In the genomic region with DNA sequence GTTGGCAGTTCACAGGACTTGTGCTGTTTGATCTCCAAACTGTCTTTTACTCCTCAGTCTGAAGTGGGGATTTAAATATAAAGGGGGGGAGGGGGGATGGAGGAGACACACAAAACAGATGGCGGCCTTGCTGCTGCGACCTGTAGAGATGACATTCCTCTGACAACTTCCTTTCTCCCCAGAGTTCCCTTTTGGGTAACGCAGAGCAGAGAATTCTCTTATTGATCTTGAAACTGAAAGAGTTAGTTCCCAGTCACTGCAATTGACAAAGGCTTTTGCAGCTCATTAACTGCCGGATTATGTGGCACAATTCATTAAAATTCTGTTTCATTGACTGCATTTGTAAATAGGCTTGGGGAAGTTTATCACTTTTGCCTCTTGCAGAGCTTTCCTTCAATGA, we compare ENCODE assay signal across 15 cellular contexts.
"Had no signal": no experiment of that assay in that cellular context is flagged by ENCODE, and none has a peak within 500 bp of the region (broad histone marks: within the 10 kb centered on the region; RNA-seq: fewer than 3 reads in every experiment).

No MANE protein-coding gene starts in this region.

- H3K4me3 ChIP-seq: colonic mucosa, left lung had no signal

- H3K27ac ChIP-seq: colonic mucosa, left lung had no signal

- ATAC-seq: activated naive CD8-positive, alpha-beta T cell treated with anti-CD3 and anti-CD28 coated beads, Interleukin-2, amount 50 U/mL, for 24 hours; left lung; natural killer cell treated with Interleukin-12 subunit alpha and Interleukin-12 subunit beta and Interleukin-15 and Interleukin-18, amount 100 ng/mL, for 72 hours; right cardiac atrium; stimulated activated memory B cell treated with anti-CD40 and anti-IgM and Interleukin-4, amounts not matched to agents 10 μg/mL and 1 μg/mL and 100 μg/mL, for 72 hours; WTC11 had no signal

- H3K4me3 Mint-ChIP-seq: activated naive CD8-positive, alpha-beta T cell treated with anti-CD3 and anti-CD28 coated beads, Interleukin-2, amount 50 U/mL, for 24 hours; activated T-helper 1 cell treated with anti-CD3 and anti-CD28 coated beads, Interleukin-12 subunit alpha, Interleukin-12 subunit beta, Interleukin-2, Interleukin-4 antibody, amounts not matched to agents 30 ng/mL and 10 ng/mL and 1 ng/mL, durations not matched to agents 14 hours and 24 hours and 36 hours; memory B cell; natural killer cell treated with Interleukin-12 subunit alpha and Interleukin-12 subunit beta and Interleukin-15 and Interleukin-18, amount 100 ng/mL, for 72 hours; stimulated activated memory B cell treated with anti-CD40 and anti-IgM and Interleukin-4, amounts not matched to agents 10 μg/mL and 1 μg/mL and 100 μg/mL, for 72 hours; WTC11 had no signal

- H3K27me3 ChIP-seq: colonic mucosa had no signal

- H3K4me1 Mint-ChIP-seq: activated naive CD8-positive, alpha-beta T cell treated with anti-CD3 and anti-CD28 coated beads, Interleukin-2, amount 50 U/mL, for 24 hours; memory B cell; stimulated activated memory B cell treated with anti-CD40 and anti-IgM and Interleukin-4, amounts not matched to agents 10 μg/mL and 1 μg/mL and 100 μg/mL, for 72 hours had no signal

- H3K36me3 Mint-ChIP-seq: memory B cell; natural killer cell treated with Interleukin-12 subunit alpha and Interleukin-12 subunit beta and Interleukin-15 and Interleukin-18, amount 100 ng/mL, for 72 hours; stimulated activated memory B cell treated with anti-CD40 and anti-IgM and Interleukin-4, amounts not matched to agents 10 μg/mL and 1 μg/mL and 100 μg/mL, for 72 hours; WTC11 had no signal

- H3K36me3 ChIP-seq: colonic mucosa, left lung had no signal

- H3K9me3 Mint-ChIP-seq: activated naive CD8-positive, alpha-beta T cell treated with anti-CD3 and anti-CD28 coated beads, Interleukin-2, amount 50 U/mL, for 24 hours; memory B cell; natural killer cell treated with Interleukin-12 subunit alpha and Interleukin-12 subunit beta and Interleukin-15 and Interleukin-18, amount 100 ng/mL, for 72 hours; stimulated activated memory B cell treated with anti-CD40 and anti-IgM and Interleukin-4, amounts not matched to agents 10 μg/mL and 1 μg/mL and 100 μg/mL, for 72 hours had no signal

- H3K9me3 ChIP-seq: colonic mucosa had no signal

- H3K27me3 Mint-ChIP-seq: activated naive CD8-positive, alpha-beta T cell treated with anti-CD3 and anti-CD28 coated beads, Interleukin-2, amount 50 U/mL, for 24 hours; memory B cell; stimulated activated memory B cell treated with anti-CD40 and anti-IgM and Interleukin-4, amounts not matched to agents 10 μg/mL and 1 μg/mL and 100 μg/mL, for 72 hours had no signal

- DNase-seq: activated CD4-positive, alpha-beta T cell treated with anti-CD3 and anti-CD28 coated beads for 48 hours; activated naive CD4-positive, alpha-beta T cell treated with Interleukin-2 at 50 U/mL for 16 hours; activated naive CD8-positive, alpha-beta T cell treated with anti-CD3 and anti-CD28 coated beads, Interleukin-2, amount 50 U/mL, for 24 hours; colonic mucosa; effector CD4-positive, alpha-beta T cell; left lung; right cardiac atrium; small intestine; T-helper 1 cell; trophoblast cell had no signal

- H3K27ac Mint-ChIP-seq: activated naive CD8-positive, alpha-beta T cell treated with anti-CD3 and anti-CD28 coated beads, Interleukin-2, amount 50 U/mL, for 24 hours; activated T-helper 1 cell treated with anti-CD3 and anti-CD28 coated beads, Interleukin-12 subunit alpha, Interleukin-12 subunit beta, Interleukin-2, Interleukin-4 antibody, amounts not matched to agents 30 ng/mL and 10 ng/mL and 1 ng/mL, durations not matched to agents 14 hours and 24 hours and 36 hours; memory B cell; natural killer cell treated with Interleukin-12 subunit alpha and Interleukin-12 subunit beta and Interleukin-15 and Interleukin-18, amount 100 ng/mL, for 72 hours; stimulated activated memory B cell treated with anti-CD40 and anti-IgM and Interleukin-4, amounts not matched to agents 10 μg/mL and 1 μg/mL and 100 μg/mL, for 72 hours; WTC11 had no signal

- H3K4me1 ChIP-seq: colonic mucosa had no signal
